Comparison of ENCODE assay signal across 2 cellular contexts in genomic region chr6:117391874-117392583, GRCh38.
TF ChIP-seq lines count a peak whose summit lies in the region.

No MANE protein-coding gene starts in this region.

TF ChIP-seq in K562, 482 proteins besides CTCF, POLR2A, EP300 and RAD21:
- TF ChIP-seq ZNF146 (CRISPR knock-in tag; IDR thresholded peaks at IDR 0.05; ENCODE audit: unreplicated experiment) (no peak), ZBTB40 (IDR thresholded peaks at IDR 0.05) (peak; percentile 77), ZBTB40 (CRISPR knock-in tag; IDR thresholded peaks at IDR 0.05) (no peak)

TF ChIP-seq in HepG2, 621 proteins besides CTCF, POLR2A, EP300 and RAD21 (continues in another document):
- TF ChIP-seq SIX1 (CRISPR knock-in tag; IDR thresholded peaks at IDR 0.05; ENCODE audit: borderline replicate concordance): no peak
- no peak for TF ChIP-seq ZSCAN12 (CRISPR knock-in tag; IDR thresholded peaks at IDR 0.05)
- TF ChIP-seq SMARCE1 (IDR thresholded peaks at IDR 0.05; ENCODE audit: borderline replicate concordance): 0 out of 2 replicates have a peak, but pooled peaks have one; percentile 53
- no peak for TF ChIP-seq NFAT5 (CRISPR knock-in tag; IDR thresholded peaks at IDR 0.05)
- no peak for TF ChIP-seq RORA (CRISPR knock-in tag; IDR thresholded peaks at IDR 0.05)
- TF ChIP-seq ARID2 (CRISPR knock-in tag; IDR thresholded peaks at IDR 0.05; ENCODE audit: borderline replicate concordance): no peak
- peak; percentile 80 for TF ChIP-seq JUND (CRISPR knock-in tag; IDR thresholded peaks at IDR 0.05)
- peak; percentile 70 for TF ChIP-seq FOXA3 (CRISPR knock-in tag; IDR thresholded peaks at IDR 0.05)
- peak; percentile 73 for TF ChIP-seq GATAD2A (CRISPR knock-in tag; IDR thresholded peaks at IDR 0.05)
- peak; percentile 64; the same call in 1 of the 2 replicates for TF ChIP-seq RXRB (CRISPR knock-in tag; IDR thresholded peaks at IDR 0.05; ENCODE audit: borderline replicate concordance)
- peak; percentile 92 for TF ChIP-seq ZBTB40 (IDR thresholded peaks at IDR 0.05)
- TF ChIP-seq ZBTB40 (CRISPR knock-in tag; IDR thresholded peaks at IDR 0.05): no peak; the same call in 1 of the 2 replicates
- no peak for TF ChIP-seq KDM3A (CRISPR knock-in tag; IDR thresholded peaks at IDR 0.05; ENCODE audit: low read depth)
- peak; percentile 72 for TF ChIP-seq ARID3A (IDR thresholded peaks at IDR 0.05; ENCODE audit: low read depth, low read length)
- no peak for TF ChIP-seq NBN (conservative IDR thresholded peaks at IDR 0.05)
- no peak for TF ChIP-seq ZNF446 (CRISPR knock-in tag; IDR thresholded peaks at IDR 0.05)
- peak; percentile 59; the same call in 1 of the 2 replicates for TF ChIP-seq FOSL1 (CRISPR knock-in tag; IDR thresholded peaks at IDR 0.05; ENCODE audit: borderline replicate concordance)
- peak; percentile 79; the same call in 1 of the 2 replicates for TF ChIP-seq ONECUT2 (CRISPR knock-in tag; IDR thresholded peaks at IDR 0.05)
- no peak for TF ChIP-seq BCLAF1 (IDR thresholded peaks at IDR 0.05)
- no peak for TF ChIP-seq HNF1B (CRISPR knock-in tag; IDR thresholded peaks at IDR 0.05)
- no peak for TF ChIP-seq ETV5 (CRISPR knock-in tag; IDR thresholded peaks at IDR 0.05; ENCODE audit: borderline replicate concordance)
- peak; percentile 56; the same call in 1 of the 2 replicates for TF ChIP-seq FOSL2 (CRISPR knock-in tag; IDR thresholded peaks at IDR 0.05)
- TF ChIP-seq GPN1 (CRISPR knock-in tag; IDR thresholded peaks at IDR 0.05; ENCODE audit: borderline replicate concordance): no peak
- TF ChIP-seq BCL6 (CRISPR knock-in tag; IDR thresholded peaks at IDR 0.05): no peak
- TF ChIP-seq NKX3-1 (CRISPR knock-in tag; IDR thresholded peaks at IDR 0.05): no peak
- TF ChIP-seq SP4 (CRISPR knock-in tag; IDR thresholded peaks at IDR 0.05): no peak
- no peak for TF ChIP-seq SOX6 (IDR thresholded peaks at IDR 0.05)
- no peak; the same call in 1 of the 2 replicates for TF ChIP-seq SOX6 (CRISPR knock-in tag; IDR thresholded peaks at IDR 0.05)
- TF ChIP-seq TOE1 (CRISPR knock-in tag; IDR thresholded peaks at IDR 0.05): no peak
- no peak for TF ChIP-seq AGO1 (IDR thresholded peaks at IDR 0.05; ENCODE audit: low read depth, low read length, poor library complexity, severe bottlenecking)
- TF ChIP-seq NR2F1 (CRISPR knock-in tag; IDR thresholded peaks at IDR 0.05): 0 out of 4 replicates have a peak, but pooled peaks of 1 of the 2 experiments have one; percentile 21
- TF ChIP-seq PPARG (CRISPR knock-in tag; conservative IDR thresholded peaks at IDR 0.05): 0 out of 2 replicates have a peak, but pooled peaks have one; percentile 43
- 0 out of 2 replicates have a peak, but pooled peaks have one; percentile 40 for TF ChIP-seq PAXIP1 (CRISPR knock-in tag; conservative IDR thresholded peaks at IDR 0.05)
- TF ChIP-seq ZFP37 (CRISPR knock-in tag; IDR thresholded peaks at IDR 0.05; ENCODE audit: borderline replicate concordance): no peak
